Comparison of ENCODE assay signal across 11 cellular contexts in genomic region chr5:148760945-148761638, GRCh38.
DNase-seq lines count a peak whose midpoint lies in the region; ATAC-seq and TF ChIP-seq lines count a peak whose summit lies in the region.
"Had no signal": no experiment of that assay in that cellular context is flagged by ENCODE, and none has a peak within 500 bp of the region (broad histone marks: within the 10 kb centered on the region; RNA-seq: fewer than 3 reads in every experiment).

No MANE protein-coding gene starts in this region.

- DNase-seq in GM10248 (ENCODE audit: extremely low spot score) = peak; percentile 35
- peak; percentile 46 for DNase-seq in NOMO-1 treated with DMSO at 0.1 percent for 48 hours (lab: John Stamatoyannopoulos, UW; ENCODE audit: unreplicated experiment)
- no peak for DNase-seq in gastrocnemius medialis
- DNase-seq in uterus = no peak
- no peak for DNase-seq in caudate nucleus (lab: John Stamatoyannopoulos, UW)
- DNase-seq: activated naive CD4-positive, alpha-beta T cell treated with anti-CD3 and anti-CD28 coated beads, Interleukin-2, amount 10 ng/mL, durations not matched to agents 7 days and 5 days; mesenchymal stem cell; stimulated activated CD4-positive, alpha-beta T cell treated with anti-CD3 and anti-CD28 coated beads, Interleukin-1b, Interleukin-23, amount 100 ng/mL, for 48 hours had no signal

- intact Hi-C loops in gastrocnemius medialis (cut with DNase I; ENCODE audit: low total_unique reads) = no loop called here
- intact Hi-C loops in uterus (cut with DNase I; ENCODE audit: low total_unique reads) = no loop called here

- no peaks in the 10 kb centered on the region for H3K36me3 ChIP-seq in gastrocnemius medialis
- no peaks in the 10 kb centered on the region for H3K36me3 ChIP-seq in uterus

- no peak for TF ChIP-seq POLR2A in gastrocnemius medialis (IDR thresholded peaks at IDR 0.05)
- TF ChIP-seq POLR2A in uterus (IDR thresholded peaks at IDR 0.05) = no peak

- POLR2A ChIA-PET in GM10248 (lab: Yijun Ruan, JAX) = no interaction called here

- TF ChIP-seq CTCF in GM10248 (IDR thresholded peaks at IDR 0.05; ENCODE audit: control extremely low read depth, extremely low read depth, low read depth, missing control alignments) (no peak), gastrocnemius medialis (IDR thresholded peaks at IDR 0.05 in 4 of 5, conservative IDR thresholded peaks at IDR 0.05 in 1 of 5) (no peak), uterus (IDR thresholded peaks at IDR 0.05) (no peak)

- H3K4me1 ChIP-seq in gastrocnemius medialis (no peaks in the 10 kb centered on the region), uterus (no peaks in the 10 kb centered on the region)

- peak; percentile 100 for ATAC-seq in GM19397 (IDR thresholded peaks at IDR 0.05; ENCODE audit: unreplicated experiment)
- peak; percentile 100 for ATAC-seq in HG02981 (IDR thresholded peaks at IDR 0.05; ENCODE audit: unreplicated experiment)
- no peak for ATAC-seq in esophagus mucosa
- no peak for ATAC-seq in gastrocnemius medialis

- H3K9me3 ChIP-seq in gastrocnemius medialis (no peaks in the 10 kb centered on the region), uterus (no peaks in the 10 kb centered on the region)

- CTCF ChIA-PET in GM10248 (lab: Yijun Ruan, JAX) = interaction anchor here (0.9 to 1.9 kb wide), 6 partner anchors 9 to 274 kb away, joined by 3 to 8 read pairs (median 4); no protein-coding TSS in a partner anchor

- H3K27me3 ChIP-seq in gastrocnemius medialis (no peaks in the 10 kb centered on the region), uterus (no peaks in the 10 kb centered on the region)

- in situ Hi-C loops in gastrocnemius medialis (cut with MboI; ENCODE audit: low sequenced_read_pairs in 4 of 4) = no loop called here

- no peak overlapping the region for H3K4me3 ChIP-seq in gastrocnemius medialis
- H3K4me3 ChIP-seq in uterus = no peak overlapping the region

- H3K27ac ChIP-seq in gastrocnemius medialis (no peak overlapping the region), uterus (no peak overlapping the region), caudate nucleus (ENCODE audit: low read depth, low read length) (no peak overlapping the region)

Comparison
In these comparisons a context has a peak if more than half of its experiments do, and no peak if none do; other contexts are left out.
1. DNase-seq: peak in GM10248 (single experiment) and NOMO-1 treated with DMSO at 0.1 percent for 48 hours (single experiment); none in gastrocnemius medialis (0 of 2), uterus (0 of 2) and caudate nucleus (0 of 61).
2. ATAC-seq: peak in GM19397 (single experiment) and HG02981 (single experiment); none in esophagus mucosa (single experiment) and gastrocnemius medialis (0 of 2).